8 cellular contexts compared by ENCODE assay signal in the genomic region with DNA sequence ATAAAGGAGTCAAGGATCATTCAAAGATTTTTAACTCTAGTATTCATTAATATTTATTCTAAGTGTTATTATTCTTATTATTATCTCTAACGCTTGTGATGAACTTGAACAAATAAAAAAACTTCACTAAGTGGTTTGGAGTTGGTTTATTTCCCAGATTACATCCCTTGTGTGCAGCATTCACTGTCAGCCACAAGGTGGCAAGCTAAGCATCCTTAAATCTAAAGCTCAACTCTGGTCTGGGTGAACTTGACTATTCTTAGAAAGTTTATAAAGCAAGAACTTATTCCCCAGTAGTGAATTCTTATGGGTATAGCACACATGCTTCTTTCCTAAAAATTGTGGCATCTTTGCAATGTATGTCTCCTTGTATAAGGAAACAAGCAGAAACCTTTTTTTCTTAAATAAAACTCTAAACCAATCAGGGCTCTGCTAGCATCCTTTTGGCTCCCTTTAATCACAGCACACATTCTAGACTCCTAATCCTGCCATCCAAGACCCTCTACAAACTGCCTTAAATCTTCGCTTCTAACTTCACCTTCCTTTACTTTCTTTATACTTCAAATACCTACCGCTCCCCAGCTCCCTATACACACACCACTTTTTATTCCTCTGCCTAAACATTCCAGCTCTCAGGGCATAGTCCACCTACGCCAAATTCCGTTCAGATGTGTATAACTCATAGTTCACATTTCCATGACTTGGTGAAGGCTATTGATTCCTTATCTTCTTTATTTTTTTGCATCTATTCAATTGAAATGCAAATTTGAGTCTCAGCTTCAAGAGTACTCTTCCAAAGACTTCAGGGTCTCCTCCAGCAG.
DNase-seq lines count a peak whose midpoint lies in the region; ATAC-seq and TF ChIP-seq lines count a peak whose summit lies in the region.

No MANE protein-coding gene starts in this region.

- H3K4me3 ChIP-seq in brain microvascular endothelial cell (ENCODE audit: low read depth, low read length), result no peak overlapping the region

- peak; percentile 76 for DNase-seq in DMS53 treated with DMSO at 0.1 percent for 48 hours (lab: John Stamatoyannopoulos, UW; ENCODE audit: unreplicated experiment)
- peak; percentile 30 for DNase-seq in NCI-H345 treated with DMSO at 0.1 percent for 48 hours (lab: John Stamatoyannopoulos, UW; ENCODE audit: unreplicated experiment)
- peak; percentile 34 for DNase-seq in brain microvascular endothelial cell
- DNase-seq in left colon, result peak; percentile 25 to 30
- DNase-seq in omental fat pad (ENCODE audit: low spot score), result no peak
- DNase-seq in NCI-H1048 (lab: John Stamatoyannopoulos, UW), result no peak

- no peaks in the 10 kb centered on the region for H3K27me3 ChIP-seq in brain microvascular endothelial cell (replicated peaks)

- in situ Hi-C loops in brain microvascular endothelial cell (cut with HindIII; ENCODE audit: low pct_ligation_motif_present, low sequenced_read_pairs), result no loop called here

- no peaks in the 10 kb centered on the region for H3K36me3 ChIP-seq in brain microvascular endothelial cell (replicated peaks)

- no peak overlapping the region for H3K27ac ChIP-seq in brain microvascular endothelial cell

- intact Hi-C loops in left colon (cut with DNase I, micrococcal nuclease), result loop anchor here in 1 of 2 donors (5.0 kb wide), 1 partner anchor 154 kb away; no protein-coding TSS in a partner anchor

- ATAC-seq in GM19025 (IDR thresholded peaks at IDR 0.05; ENCODE audit: low read depth, unreplicated experiment) (peak; percentile 87), HG03064 (IDR thresholded peaks at IDR 0.05; ENCODE audit: low read depth, unreplicated experiment) (peak; percentile 71), left colon (peak; percentile 87), omental fat pad (ENCODE audit: low FRiP score) (no peak)

- TF ChIP-seq CTCF in brain microvascular endothelial cell (IDR thresholded peaks at IDR 0.05; ENCODE audit: low read depth, low read length, missing control alignments), result peak; percentile 89
- no peak for TF ChIP-seq CTCF in omental fat pad (IDR thresholded peaks at IDR 0.05)

Comparison
In these comparisons a context has a peak if more than half of its experiments do, and no peak if none do; other contexts are left out.
1. DNase-seq: peak in DMS53 treated with DMSO at 0.1 percent for 48 hours (single experiment), NCI-H345 treated with DMSO at 0.1 percent for 48 hours (single experiment), brain microvascular endothelial cell (single experiment) and left colon (2 of 2); none in omental fat pad (single experiment) and NCI-H1048 (single experiment).